32 cellular contexts compared by ENCODE assay signal in genomic region chr20:1826046-1826445, GRCh38.
DNase-seq lines count a peak whose midpoint lies in the region; ATAC-seq and TF ChIP-seq lines count a peak whose summit lies in the region.
"Had no signal": no experiment of that assay in that cellular context is flagged by ENCODE, and none has a peak within 500 bp of the region (broad histone marks: within the 10 kb centered on the region; RNA-seq: fewer than 3 reads in every experiment).

No MANE protein-coding gene starts in this region.

- no peak overlapping the region for H3K4me3 ChIP-seq in RWPE2 (ENCODE audit: severe bottlenecking)
- H3K4me3 ChIP-seq in right lobe of liver, result no peak overlapping the region
- no peak overlapping the region for H3K4me3 ChIP-seq in foreskin fibroblast (ENCODE audit: low read depth in 1 of 2, low read length in 2 of 2)
- H3K4me3 ChIP-seq: adrenal gland, body of pancreas, GM23338, lung, pancreas, Peyer's patch, spleen, tibial artery had no signal

- H3K4me1 Mint-ChIP-seq in stimulated activated naive B cell treated with anti-CD40 and anti-IgM and Interleukin-4, amounts not matched to agents 10 μg/mL and 1 μg/mL and 100 μg/mL, for 72 hours, result peaks cover 69 to 91% of the 10 kb centered on the region in 2 donors
- H3K4me1 Mint-ChIP-seq: CD4-positive, CD25-positive, alpha-beta regulatory T cell; GM23338; immature natural killer cell; stimulated activated naive CD8-positive, alpha-beta T cell treated with anti-CD3 and anti-CD28 coated beads, Interleukin-15, amount 100 ng/mL, for 72 hours had no signal

- H3K27ac ChIP-seq in RWPE2 (ENCODE audit: poor library complexity, severe bottlenecking) (peak overlapping the region; percentile 65), foreskin keratinocyte (no peak overlapping the region), right lobe of liver (no peak overlapping the region)
- H3K27ac ChIP-seq: adrenal gland, body of pancreas, KMS-11, pancreas, Peyer's patch, tibial artery had no signal

- H3K27me3 ChIP-seq in RWPE2 (ENCODE audit: insufficient read depth, poor library complexity, severe bottlenecking), result no peaks in the 10 kb centered on the region
- H3K27me3 ChIP-seq in foreskin keratinocyte, result no peaks in the 10 kb centered on the region
- no peaks in the 10 kb centered on the region for H3K27me3 ChIP-seq in right lobe of liver
- H3K27me3 ChIP-seq: adrenal gland, body of pancreas, pancreas, Peyer's patch, tibial artery had no signal

- no peak overlapping the region for H3K4me3 Mint-ChIP-seq in stimulated activated naive B cell treated with anti-CD40 and anti-IgM and Interleukin-4, amounts not matched to agents 10 μg/mL and 1 μg/mL and 100 μg/mL, for 72 hours
- H3K4me3 Mint-ChIP-seq: activated CD8-positive, alpha-beta T cell treated with anti-CD3 and anti-CD28 coated beads for 36 hours; activated naive CD4-positive, alpha-beta T cell treated with anti-CD3 and anti-CD28 coated beads for 36 hours; CD4-positive, CD25-positive, alpha-beta regulatory T cell; GM23338; immature natural killer cell; nephron; stimulated activated naive CD8-positive, alpha-beta T cell treated with anti-CD3 and anti-CD28 coated beads, Interleukin-15, amount 100 ng/mL, for 72 hours had no signal

- intact Hi-C loops in right lobe of liver (cut with DNase I), result no loop called here

- no peak for TF ChIP-seq CTCF in RWPE2 (IDR thresholded peaks at IDR 0.05; ENCODE audit: poor library complexity, severe bottlenecking)
- peak; percentile 47 for TF ChIP-seq CTCF in foreskin keratinocyte (conservative IDR thresholded peaks at IDR 0.05)
- TF ChIP-seq CTCF in right lobe of liver (IDR thresholded peaks at IDR 0.05), result no peak
- TF ChIP-seq CTCF in foreskin fibroblast (IDR thresholded peaks at IDR 0.05; ENCODE audit: low read depth, low read length), result no peak

- no peaks in the 10 kb centered on the region for H3K27me3 Mint-ChIP-seq in stimulated activated naive B cell treated with anti-CD40 and anti-IgM and Interleukin-4, amounts not matched to agents 10 μg/mL and 1 μg/mL and 100 μg/mL, for 72 hours

- peak overlapping the region; percentile 25 for H3K27ac Mint-ChIP-seq in stimulated activated naive B cell treated with anti-CD40 and anti-IgM and Interleukin-4, amounts not matched to agents 10 μg/mL and 1 μg/mL and 100 μg/mL, for 72 hours
- H3K27ac Mint-ChIP-seq: activated CD8-positive, alpha-beta T cell treated with anti-CD3 and anti-CD28 coated beads for 36 hours; activated naive CD4-positive, alpha-beta T cell treated with anti-CD3 and anti-CD28 coated beads for 36 hours; CD4-positive, CD25-positive, alpha-beta regulatory T cell; GM23338; immature natural killer cell; nephron; stimulated activated naive CD8-positive, alpha-beta T cell treated with anti-CD3 and anti-CD28 coated beads, Interleukin-15, amount 100 ng/mL, for 72 hours had no signal

- H3K9me3 ChIP-seq in RWPE2 (ENCODE audit: severe bottlenecking) (peaks cover 7% of the 10 kb centered on the region), right lobe of liver (no peaks in the 10 kb centered on the region)
- H3K9me3 ChIP-seq: body of pancreas, pancreas had no signal

- peaks cover 24 to 33% of the 10 kb centered on the region in 2 donors for H3K36me3 Mint-ChIP-seq in stimulated activated naive B cell treated with anti-CD40 and anti-IgM and Interleukin-4, amounts not matched to agents 10 μg/mL and 1 μg/mL and 100 μg/mL, for 72 hours

- no peak for ATAC-seq in RWPE2 (ENCODE audit: low read depth)
- no peak for ATAC-seq in foreskin keratinocyte
- ATAC-seq in stimulated activated naive B cell treated with anti-CD40 and anti-IgM and Interleukin-4, amounts not matched to agents 10 μg/mL and 1 μg/mL and 100 μg/mL, for 72 hours (replicated peaks), result no peak
- ATAC-seq in right lobe of liver, result no peak
- ATAC-seq: activated CD8-positive, alpha-beta T cell treated with anti-CD3 and anti-CD28 coated beads for 36 hours; body of pancreas; GM23338; left cardiac atrium; pancreas; stimulated activated naive CD8-positive, alpha-beta T cell treated with anti-CD3 and anti-CD28 coated beads, Interleukin-15, amount 100 ng/mL, for 72 hours had no signal

- TF ChIP-seq POLR2A in right lobe of liver (IDR thresholded peaks at IDR 0.05), result no peak

- H3K9me3 Mint-ChIP-seq in stimulated activated naive B cell treated with anti-CD40 and anti-IgM and Interleukin-4, amounts not matched to agents 10 μg/mL and 1 μg/mL and 100 μg/mL, for 72 hours, result peaks cover 21 to 32% of the 10 kb centered on the region in 2 donors
- H3K9me3 Mint-ChIP-seq: GM23338 had no signal

- DNase-seq in CD1c-positive myeloid dendritic cell (ENCODE audit: extremely low spot score) (peak; percentile 45), RWPE2 (ENCODE audit: low spot score) (no peak), foreskin keratinocyte (no peak), right lobe of liver (no peak), foreskin fibroblast (no peak)
- DNase-seq in stimulated activated naive B cell treated with anti-CD40 and anti-IgM and Interleukin-4, amounts not matched to agents 10 μg/mL and 1 μg/mL and 100 μg/mL, for 72 hours, result no peak
- DNase-seq in stimulated activated CD4-positive, alpha-beta T cell treated with anti-CD3 and anti-CD28 coated beads, Interleukin-1b, Interleukin-23, amount 100 ng/mL, for 48 hours, result no peak
- DNase-seq: activated CD8-positive, alpha-beta memory T cell treated with anti-CD3 and anti-CD28 coated beads, Interleukin-2, amount 50 U/mL, for 48 hours; activated CD8-positive, alpha-beta T cell treated with anti-CD3 and anti-CD28 coated beads for 36 hours; activated naive CD4-positive, alpha-beta T cell treated with anti-CD3 and anti-CD28 coated beads for 36 hours; body of pancreas; CD4-positive, CD25-positive, alpha-beta regulatory T cell; DMS79 treated with DMSO at 0.1 percent for 48 hours; GDM1; immature natural killer cell; left cardiac atrium; MM.1S; NCI-H1436 treated with DMSO at 0.1 percent for 48 hours; NCI-H526 treated with DMSO at 0.1 percent for 48 hours; pancreas; Peyer's patch; retina; SIG-M5; spleen; stimulated activated CD8-positive, alpha-beta memory T cell treated with anti-CD3 and anti-CD28 coated beads, Interleukin-4, amount 100 ng/mL, for 48 hours; stimulated activated naive CD8-positive, alpha-beta T cell treated with anti-CD3 and anti-CD28 coated beads, Interleukin-15, amount 100 ng/mL, for 72 hours; tibial artery had no signal

- H3K36me3 ChIP-seq in RWPE2 (ENCODE audit: low read depth), result no peaks in the 10 kb centered on the region
- no peaks in the 10 kb centered on the region for H3K36me3 ChIP-seq in right lobe of liver
- H3K36me3 ChIP-seq: adrenal gland, pancreas, Peyer's patch, spleen, tibial artery had no signal

- WGBS in right lobe of liver (ENCODE audit: insufficient coverage, low coverage, low lambda C conversion rate, missing lambda C conversion rate), result 94% methylated on average over 4 of the region's 4 CpGs

- H3K4me1 ChIP-seq in RWPE2 (ENCODE audit: insufficient read depth, poor library complexity, severe bottlenecking) (peaks cover 39% of the 10 kb centered on the region), foreskin keratinocyte (peaks cover 23% of the 10 kb centered on the region), right lobe of liver (peaks cover 0 to 10% (median 0%) of the 10 kb centered on the region in 4 donors)
- H3K4me1 ChIP-seq: pancreas had no signal
